8 cellular contexts compared by ENCODE assay signal in genomic region chr1:119870917-119871486, GRCh38. TPM values are rescaled to one million over a fixed set of nuclear protein-coding genes. Genes with fewer than 3 reads are reported as not detected.
DNase-seq lines count a peak whose midpoint lies in the region; ATAC-seq, FAIRE-seq and TF ChIP-seq lines count a peak whose summit lies in the region.

No MANE protein-coding gene starts in this region.

- ATAC-seq in GM18505 (IDR thresholded peaks at IDR 0.05; ENCODE audit: unreplicated experiment) = no peak

- no peak for FAIRE-seq in GM12892 (lab: Jason Lieb, UNC)

- 37 to 47% (median 38%) methylated on average over 14 to 16 of the region's 16 CpGs for WGBS in spleen, 5 donors

- TF ChIP-seq CTCF in brain (conservative IDR thresholded peaks at IDR 0.05) = peak; percentile 88 to 94
- TF ChIP-seq CTCF in spleen (IDR thresholded peaks at IDR 0.05 in 8 of 11, conservative IDR thresholded peaks at IDR 0.05 in 3 of 11) = peak; percentile 52 to 90 (median 84)

- H3K36me3 Mint-ChIP-seq in brain = no peaks in the 10 kb centered on the region

- H3K27ac Mint-ChIP-seq in brain = peak overlapping the region in 4 of 5 experiments; percentile 21 to 75 (median 56)

- peak overlapping the region in 1 of 8 donors; percentile 19 for H3K4me3 ChIP-seq in spleen

- peaks cover 0 to 3% (median 0%) of the 10 kb centered on the region in 8 donors for H3K9me3 ChIP-seq in spleen

- peaks cover 20% of the 10 kb centered on the region for H3K4me1 Mint-ChIP-seq in brain

- intact Hi-C loops in spleen (cut with DNase I; ENCODE audit: low total_unique reads) = no loop called here

- TF ChIP-seq POLR2A in GM12892 (IDR thresholded peaks at IDR 0.05; ENCODE audit: low read depth, low read length) (no peak), spleen (IDR thresholded peaks at IDR 0.05) (no peak), GM18505 (IDR thresholded peaks at IDR 0.05; ENCODE audit: borderline replicate concordance, extremely low read depth, insufficient read depth, insufficient read length) (no peak)

- peaks cover 0 to 5% (median 2%) of the 10 kb centered on the region in 6 donors for H3K4me1 ChIP-seq in spleen

- H3K9me3 Mint-ChIP-seq in brain = peaks cover 0 to 6% (median 0%) of the 10 kb centered on the region in 5 experiments

- H3K4me3 Mint-ChIP-seq in brain = no peak overlapping the region

- DNase-seq in A172 (ENCODE audit: low spot score) (peak; percentile 66), GM12892 (ENCODE audit: insufficient read length) (peak; percentile 16), NCI-H1694 (lab: John Stamatoyannopoulos, UW) (peak; percentile 81), T1000 (lab: John Stamatoyannopoulos, UW) (peak; percentile 77), iPS-NIHi7 (ENCODE audit: extremely low spot score) (peak; percentile 93), spleen (peak; percentile 86)

- H3K27me3 ChIP-seq in spleen (replicated peaks in 1 of 7) = peaks cover 0 to 21% (median 0%) of the 10 kb centered on the region in 7 donors

- no peaks in the 10 kb centered on the region for H3K36me3 ChIP-seq in spleen

- no peak overlapping the region for H3K27ac ChIP-seq in spleen

- peaks cover 3% of the 10 kb centered on the region for H3K27me3 Mint-ChIP-seq in brain

RNA-seq across cellular contexts. Expression of gene ADAM30, which starts 25.3 kb away (rescaled TPM):
- not detected in 2 replicates for total RNA-seq in A172 (2014; rRNA removed; shearing (Covaris generic))
- not detected for polyA plus RNA-seq in GM12892 (2012; ENCODE audit: missing spikeins)
- not detected for polyA plus RNA-seq in brain (ENCODE audit: insufficient read depth, low read depth, low replicate concordance)
- total RNA-seq in spleen = not detected
- polyA plus RNA-seq in spleen = not detected

RNA-seq across cellular contexts. Expression of gene REG4, which starts 59.7 kb away (rescaled TPM):
- total RNA-seq in A172 (2014; rRNA removed; shearing (Covaris generic)) = not detected in 2 replicates
- not detected for polyA plus RNA-seq in GM12892 (2012; ENCODE audit: missing spikeins)
- polyA plus RNA-seq in brain (ENCODE audit: insufficient read depth, low read depth, low replicate concordance) (not detected), spleen (under 1 TPM in 1 of 3 donors, not detected in 2; 0.24 TPM)
- under 1 TPM in 1 of 7 donors, not detected in 6; 0.40 TPM for total RNA-seq in spleen

Comparison
In these comparisons a context has a peak if more than half of its experiments do, and no peak if none do; other contexts are left out.
1. DNase-seq: peak in every context shown above with its lines; median percentile 93 in iPS-NIHi7; 86 in spleen; 81 in NCI-H1694; 77 in T1000; 66 in A172; 16 in GM12892.